8 cellular contexts compared by ENCODE assay signal in genomic region chr1:226111109-226111864, GRCh38. TPM values are rescaled to one million over a fixed set of nuclear protein-coding genes. Genes with fewer than 3 reads are reported as not detected.
DNase-seq lines count a peak whose midpoint lies in the region; ATAC-seq, FAIRE-seq and TF ChIP-seq lines count a peak whose summit lies in the region.

No MANE protein-coding gene starts in this region.

- H3K27me3 Mint-ChIP-seq in activated naive CD4-positive, alpha-beta T cell treated with anti-CD3 and anti-CD28 coated beads, Interleukin-2, amount 10 ng/mL, durations not matched to agents 7 days and 5 days: peaks cover 38% of the 10 kb centered on the region

- no TSS peak for BruUV-seq in HepG2 (replicated peaks; lab: Mats Ljungman, UMichigan)

- H3K4me1 ChIP-seq in HepG2 (ENCODE audit: insufficient read depth, low read length): peaks cover 41% of the 10 kb centered on the region
- no peaks in the 10 kb centered on the region for H3K4me1 ChIP-seq in urinary bladder (ENCODE audit: insufficient read depth)

- no peaks in the 10 kb centered on the region for H3K9me3 ChIP-seq in HepG2 (ENCODE audit: low read length)

- H3K79me2 ChIP-seq in HepG2 (ENCODE audit: insufficient read depth, low read length): no peaks in the 10 kb centered on the region

- no peak for FAIRE-seq in HepG2 (lab: Jason Lieb, UNC)

- no peaks in the 10 kb centered on the region for H3K9me3 Mint-ChIP-seq in activated naive CD4-positive, alpha-beta T cell treated with anti-CD3 and anti-CD28 coated beads, Interleukin-2, amount 10 ng/mL, durations not matched to agents 7 days and 5 days

- no peaks in the 10 kb centered on the region for H4K20me1 ChIP-seq in HepG2 (ENCODE audit: insufficient read depth, low read length)

- peak overlapping the region; percentile 81 for H3K4me2 ChIP-seq in HepG2 (ENCODE audit: low read depth, low read length)

- H3K36me3 ChIP-seq in HepG2 (replicated peaks in 1 of 2; ENCODE audit: control insufficient read depth in 1 of 2, insufficient read depth in 2 of 2, low read length in 2 of 2) (no peaks in the 10 kb centered on the region; a peak in 1 of 5 replicates), urinary bladder (ENCODE audit: insufficient read depth) (no peaks in the 10 kb centered on the region)

- H3K4me3 ChIP-seq in HepG2 (replicated peaks in 1 of 3; ENCODE audit: insufficient read depth in 1 of 3, low read depth in 2 of 3, low read length in 3 of 3) (peak overlapping the region; percentile 64 to 77 (median 72)), urinary bladder (ENCODE audit: low read depth, low read length) (peak overlapping the region; percentile 76)

- no peaks in the 10 kb centered on the region for H3K36me3 Mint-ChIP-seq in activated naive CD4-positive, alpha-beta T cell treated with anti-CD3 and anti-CD28 coated beads, Interleukin-2, amount 10 ng/mL, durations not matched to agents 7 days and 5 days

- peaks cover 2 to 16% of the 10 kb centered on the region in 2 experiments; a peak in 4 of 5 replicates for H3K27me3 ChIP-seq in HepG2 (ENCODE audit: control insufficient read depth in 1 of 2, insufficient read depth in 2 of 2, low read length in 2 of 2)

- no peak for ATAC-seq in HepG2
- no peak for ATAC-seq in GM18505 (IDR thresholded peaks at IDR 0.05; ENCODE audit: unreplicated experiment)

- peaks cover 18% of the 10 kb centered on the region for H3K4me1 Mint-ChIP-seq in activated naive CD4-positive, alpha-beta T cell treated with anti-CD3 and anti-CD28 coated beads, Interleukin-2, amount 10 ng/mL, durations not matched to agents 7 days and 5 days

- peak overlapping the region; percentile 79 for H3K27ac Mint-ChIP-seq in activated naive CD4-positive, alpha-beta T cell treated with anti-CD3 and anti-CD28 coated beads, Interleukin-2, amount 10 ng/mL, durations not matched to agents 7 days and 5 days

- H3K9ac ChIP-seq in HepG2 (ENCODE audit: insufficient read depth, low read depth, low read length): no peak overlapping the region

- TF ChIP-seq EP300 in HepG2 (IDR thresholded peaks at IDR 0.05; ENCODE audit: low read depth in 2 of 2, low read length in 2 of 2): no peak
- TF ChIP-seq EP300 in HepG2 (CRISPR knock-in tag; IDR thresholded peaks at IDR 0.05; ENCODE audit: borderline replicate concordance): no peak

- H2AFZ ChIP-seq in HepG2 (ENCODE audit: low read length): no peak overlapping the region

- DNase-seq in activated naive CD4-positive, alpha-beta T cell treated with anti-CD3 and anti-CD28 coated beads, Interleukin-2, amount 10 ng/mL, durations not matched to agents 7 days and 5 days: no peak
- DNase-seq in activated naive CD4-positive, alpha-beta T cell (lab: John Stamatoyannopoulos, UW): no peak
- DNase-seq in HepG2 (ENCODE audit: low spot score) (no peak), medulla oblongata (ENCODE audit: extremely low spot score) (no peak), NCI-H1092 treated with DMSO at 0.1 percent for 48 hours (lab: John Stamatoyannopoulos, UW) (no peak)

- in situ Hi-C loops in HepG2 (cut with HindIII; ENCODE audit: extremely low pct_ligation_motif_present, low pct_unique_long_range_greater_than_20kb): no loop called here

- H3K27ac ChIP-seq in adipose tissue (ENCODE audit: low read depth, low read length) (peak overlapping the region; percentile 80), HepG2 (ENCODE audit: extremely low read length, insufficient read depth, low read length) (no peak overlapping the region), urinary bladder (ENCODE audit: low read depth) (peak overlapping the region; percentile 99)

- no peak for TF ChIP-seq RAD21 in HepG2 (CRISPR knock-in tag; IDR thresholded peaks at IDR 0.05)

- peak overlapping the region; percentile 64 for H3K4me3 Mint-ChIP-seq in activated naive CD4-positive, alpha-beta T cell treated with anti-CD3 and anti-CD28 coated beads, Interleukin-2, amount 10 ng/mL, durations not matched to agents 7 days and 5 days

- CTCF ChIA-PET in activated naive CD4-positive, alpha-beta T cell treated with anti-CD3 and anti-CD28 coated beads, Interleukin-2, amount 10 ng/mL, durations not matched to agents 7 days and 5 days (lab: Charles Lee): interaction anchor here (0.9 to 3.4 kb wide), 4 partner anchors 9 to 86 kb away, joined by 4 to 16 read pairs (median 7); no protein-coding TSS in a partner anchor
- CTCF ChIA-PET in HepG2 (lab: Yijun Ruan, JAX; ENCODE audit: low intra/inter-chr PET ratio, low total read pairs): no interaction called here

- intact Hi-C loops in HepG2 (cut with micrococcal nuclease; ENCODE audit: unreplicated experiment): no loop called here

- POLR2A ChIA-PET in HepG2 (lab: Yijun Ruan, JAX): interaction anchor here (1.0 to 5.9 kb wide), 7 partner anchors 17 to 112 kb away, joined by 3 to 22 read pairs (median 4); partner anchors contain the start of genes H3-3A and SDE2

- TF ChIP-seq CTCF in HepG2 (CRISPR knock-in tag; IDR thresholded peaks at IDR 0.05): no peak

- no peak for TF ChIP-seq POLR2A in HepG2 (IDR thresholded peaks at IDR 0.05; ENCODE audit: insufficient read depth in 1 of 2, low read depth in 2 of 2, low read length in 2 of 2)
- TF ChIP-seq POLR2A in GM18505 (IDR thresholded peaks at IDR 0.05; ENCODE audit: borderline replicate concordance, extremely low read depth, insufficient read depth, insufficient read length): no peak

- 28 to 41% (median 40%) methylated on average over 11 of the region's 11 CpGs for WGBS in adipose tissue, 3 donors
- 28% methylated on average over 8 of the region's 11 CpGs for WGBS in HepG2 (ENCODE audit: low lambda C conversion rate)
- whole genome bisulfite sequencing in urinary bladder: 39% methylated on average over 11 of the region's 11 CpGs

TF ChIP-seq in HepG2, 621 proteins besides CTCF, POLR2A, EP300 and RAD21:
- no peak for TF ChIP-seq ZNF772 (CRISPR knock-in tag; IDR thresholded peaks at IDR 0.05)
- no peak for TF ChIP-seq LCORL (IDR thresholded peaks at IDR 0.05)
- TF ChIP-seq LCORL (CRISPR knock-in tag; IDR thresholded peaks at IDR 0.05): no peak
- TF ChIP-seq ZNF670 (CRISPR knock-in tag; IDR thresholded peaks at IDR 0.05; ENCODE audit: borderline replicate concordance): no peak

RNA-seq across cellular contexts. Expression of gene H3-3A, which starts 48.8 kb away (rescaled TPM):
- polyA plus RNA-seq in adipose tissue: 100 to 1,000 TPM; 282 to 940 (median 473) TPM
- total RNA-seq in HepG2 (2016; rRNA removed; fragmentation: Illumina TruSeq; extraction: Trizol): 221 and 312 TPM in 2 replicates
- 48.7 and 49.7 TPM in 2 replicates for total RNA-seq in HepG2 (2016; cell fraction: cytosol; rRNA removed; fragmentation: Illumina TruSeq; extraction: Trizol; ENCODE audit: low read depth)
- 221 and 332 TPM in 2 replicates for total RNA-seq in HepG2 (2016; cell fraction: insoluble cytoplasmic fraction; rRNA removed; fragmentation: Illumina TruSeq; extraction: Trizol)
- 115 and 120 TPM in 2 replicates for total RNA-seq in HepG2 (2016; cell fraction: membrane; rRNA removed; fragmentation: Illumina TruSeq; extraction: Trizol)
- 113 and 117 TPM in 2 replicates for total RNA-seq in HepG2 (2016; cell fraction: nucleus; rRNA removed; fragmentation: Illumina TruSeq; extraction: Trizol)
- polyA plus RNA-seq in HepG2 (2011; rRNA removed): 244 and 320 TPM in 2 replicates
- polyA plus RNA-seq in HepG2 (2011; cell fraction: cytosol; rRNA removed): 305 and 322 TPM in 2 replicates
- polyA plus RNA-seq in HepG2 (2011; cell fraction: nucleus; rRNA removed): 46.1 and 49.0 TPM in 2 replicates
- polyA plus RNA-seq in HepG2 (2012): 222 and 335 TPM in 2 replicates
- polyA plus RNA-seq in HepG2 (2016; cell fraction: cytosol; fragmentation: Illumina TruSeq; extraction: Trizol; ENCODE audit: low read depth): 115 and 127 TPM in 2 replicates
- polyA plus RNA-seq in HepG2 (2016; cell fraction: insoluble cytoplasmic fraction; fragmentation: Illumina TruSeq; extraction: Trizol; ENCODE audit: low read depth): 671 and 752 TPM in 2 replicates
- polyA plus RNA-seq in HepG2 (2016; cell fraction: membrane; fragmentation: Illumina TruSeq; extraction: Trizol; ENCODE audit: low read depth): 212 and 224 TPM in 2 replicates
- 301 and 310 TPM in 2 replicates for polyA plus RNA-seq in HepG2 (2016; cell fraction: nucleus; fragmentation: Illumina TruSeq; extraction: Trizol; ENCODE audit: insufficient read depth, low read depth)
- polyA minus RNA-seq in HepG2 (2011; rRNA and poly(A)+ RNA removed; ENCODE audit: low replicate concordance): 36.8 and 90.2 TPM in 2 replicates
- polyA minus RNA-seq in HepG2 (2011; cell fraction: cytosol; rRNA and poly(A)+ RNA removed): 57.0 and 59.4 TPM in 2 replicates
- 29.9 and 35.4 TPM in 2 replicates for polyA minus RNA-seq in HepG2 (2011; cell fraction: nucleus; rRNA and poly(A)+ RNA removed)
- total RNA-seq in urinary bladder: 430 TPM
- 519 TPM for polyA plus RNA-seq in urinary bladder
